ENCODE assay signal across 13 cellular contexts in genomic region chr3:42228796-42229195, GRCh38. TPM values are rescaled to one million over a fixed set of nuclear protein-coding genes. Genes with fewer than 3 reads are reported as not detected.
DNase-seq lines count a peak whose midpoint lies in the region; ATAC-seq and TF ChIP-seq lines count a peak whose summit lies in the region.
"Had no signal": no experiment of that assay in that cellular context is flagged by ENCODE, and none has a peak within 500 bp of the region (broad histone marks: within the 10 kb centered on the region; RNA-seq: fewer than 3 reads in every experiment).

No MANE protein-coding gene starts in this region.

- H3K27ac ChIP-seq in AG04450 (ENCODE audit: low read depth, low read length): no peak overlapping the region
- peak overlapping the region in 10 of 59 donors; percentile 8 to 68 (median 36) for H3K27ac ChIP-seq in dorsolateral prefrontal cortex

- ATAC-seq in GM19023 (IDR thresholded peaks at IDR 0.05; ENCODE audit: unreplicated experiment): no peak

- H3K4me3 ChIP-seq in AG04450 (ENCODE audit: low read depth, low read length) (no peak overlapping the region), GM12865 (ENCODE audit: low read depth, low read length) (no peak overlapping the region), dorsolateral prefrontal cortex (no peak overlapping the region)

- POLR2A ChIA-PET in AG04450 (lab: Yijun Ruan, JAX): no interaction called here

- TF ChIP-seq CTCF in AG04450 (IDR thresholded peaks at IDR 0.05; ENCODE audit: low read depth, low read length) (peak; percentile 40), GM12865 (IDR thresholded peaks at IDR 0.05; ENCODE audit: insufficient read depth, low read depth, low read length, missing control alignments) (peak; percentile 50), dorsolateral prefrontal cortex (IDR thresholded peaks at IDR 0.05 in 54 of 56, conservative IDR thresholded peaks at IDR 0.05 in 2 of 56; ENCODE audit: low read depth in 1 of 56, partially characterized antibody in 56 of 56) (peak in 41 of 56 donors; percentile 10 to 53 (median 29))

- no peaks in the 10 kb centered on the region for H3K9me3 ChIP-seq in AG04450 (ENCODE audit: control insufficient read depth, insufficient read depth, low read length)

- DNase-seq in AG04450 (ENCODE audit: low read depth, low spot score): no peak
- peak; percentile 59 for DNase-seq in GM12865 (ENCODE audit: low read depth)
- peak; percentile 26 for DNase-seq in NCI-H526 treated with DMSO at 0.1 percent for 48 hours (lab: John Stamatoyannopoulos, UW)
- no peak for DNase-seq in dorsolateral prefrontal cortex
- DNase-seq in COLO668 (lab: John Stamatoyannopoulos, UW; ENCODE audit: unreplicated experiment): no peak
- DNase-seq in kidney glomerular epithelial cell (lab: John Stamatoyannopoulos, UW): no peak
- DNase-seq in NK-92 (lab: John Stamatoyannopoulos, UW; ENCODE audit: unreplicated experiment): no peak
- DNase-seq: activated B cell treated with CpG ODN at 0.5 μM for 24 hours; head of caudate nucleus; naive B cell; stimulated activated CD4-positive, alpha-beta T cell treated with anti-CD3 and anti-CD28 coated beads, Interleukin-4, amount 100 ng/mL, for 1 hour had no signal

- intact Hi-C loops in dorsolateral prefrontal cortex (cut with DNase I): loop anchor here in 1 of 2 donors (5.0 kb wide), 1 partner anchor 319 kb away; no protein-coding TSS in a partner anchor

- peaks cover 3% of the 10 kb centered on the region for H3K27me3 ChIP-seq in AG04450 (ENCODE audit: control insufficient read depth, insufficient read depth, low read length)
- H3K27me3 ChIP-seq in dorsolateral prefrontal cortex: no peaks in the 10 kb centered on the region

- CTCF ChIA-PET in AG04450 (lab: Charles Lee): interaction anchor here (0.9 to 3.6 kb wide), 23 partner anchors 17 to 611 kb away, joined by 3 to 72 read pairs (median 5); no protein-coding TSS in a partner anchor

RNA-seq across cellular contexts. Expression of gene CCK, which starts 37.2 kb away (rescaled TPM):
- 3.2 and 3.7 TPM in 2 replicates for polyA plus RNA-seq in AG04450 (2011; rRNA removed)
- polyA minus RNA-seq in AG04450 (2011; rRNA and poly(A)+ RNA removed): 0.48 and 3.4 TPM in 2 replicates
- total RNA-seq in dorsolateral prefrontal cortex: 100 to 1,000 TPM; 107 to 556 (median 326) TPM
- total RNA-seq: activated B cell treated with CpG ODN at 0.5 μM for 24 hours, ureter had no signal

Comparison
In these comparisons a context has a peak if more than half of its experiments do, and no peak if none do; other contexts are left out.
1. DNase-seq: peak in GM12865 (single experiment) and NCI-H526 treated with DMSO at 0.1 percent for 48 hours (single experiment); none in AG04450 (single experiment), dorsolateral prefrontal cortex (0 of 10), COLO668 (single experiment), kidney glomerular epithelial cell (single experiment) and NK-92 (single experiment).
2. Peak in every context shown above with its lines, with median percentiles within 50 percentile points of each other: CTCF ChIP-seq.